Comparison of ENCODE assay signal across 1 cellular context in the genomic region with DNA sequence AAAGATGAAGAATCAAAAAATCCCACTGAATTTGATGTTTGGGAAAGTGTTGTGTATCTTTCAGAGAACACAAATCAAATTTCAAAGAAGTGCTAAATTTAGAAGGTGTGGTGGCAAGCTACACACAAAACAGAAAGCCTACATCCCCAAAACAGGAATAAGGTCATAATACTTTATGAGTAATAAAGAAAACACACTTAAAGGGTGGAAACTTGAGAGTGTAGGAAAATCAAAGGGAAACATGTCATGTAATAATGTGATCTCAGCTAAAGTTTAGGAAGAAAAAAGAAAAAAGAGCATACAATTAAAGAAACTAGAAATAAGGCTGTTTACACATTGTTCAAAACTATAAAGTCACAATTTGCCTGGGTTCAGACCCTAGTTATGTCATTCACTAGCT.
TF ChIP-seq lines count a peak whose summit lies in the region.

No MANE protein-coding gene starts in this region.

TF ChIP-seq in GM12878, 131 proteins besides CTCF, POLR2A, EP300 and RAD21 (continued from another document):
- no peak for TF ChIP-seq ZNF687 (IDR thresholded peaks at IDR 0.05)
- 0 out of 2 replicates have a peak, but pooled peaks have one; percentile 12 for TF ChIP-seq IKZF1 (conservative IDR thresholded peaks at IDR 0.05)
- no peak for TF ChIP-seq RBBP5 (conservative IDR thresholded peaks at IDR 0.05)
- TF ChIP-seq SPI1 (IDR thresholded peaks at IDR 0.05; ENCODE audit: borderline replicate concordance, insufficient read depth, low read depth, low read length), result no peak
- TF ChIP-seq NBN (IDR thresholded peaks at IDR 0.05), result no peak
- TF ChIP-seq HDAC6 (IDR thresholded peaks at IDR 0.05; ENCODE audit: unreplicated experiment), result no peak
